20 cellular contexts compared by ENCODE assay signal in genomic region chr12:16454481-16454880, GRCh38.
DNase-seq lines count a peak whose midpoint lies in the region; ATAC-seq, FAIRE-seq and TF ChIP-seq lines count a peak whose summit lies in the region.
"Had no signal": no experiment of that assay in that cellular context is flagged by ENCODE, and none has a peak within 500 bp of the region (broad histone marks: within the 10 kb centered on the region; RNA-seq: fewer than 3 reads in every experiment).

No MANE protein-coding gene starts in this region.

- no peak overlapping the region for H2BK15ac ChIP-seq in IMR-90 (ENCODE audit: low read depth, low read length)

- H3K9me1 ChIP-seq in IMR-90 (ENCODE audit: insufficient read depth, low read length): no peaks in the 10 kb centered on the region

- CTCF ChIA-PET in IMR-90 (lab: Yijun Ruan, JAX): no interaction called here

- intact Hi-C loops in IMR-90 (cut with micrococcal nuclease): loop anchor here (10.0 kb wide), 1 partner anchor 1470 kb away; no protein-coding TSS in a partner anchor

- no peak overlapping the region for H2AK9ac ChIP-seq in IMR-90 (replicated peaks; ENCODE audit: low read depth, low read length, poor library complexity)

- H4K5ac ChIP-seq in IMR-90 (ENCODE audit: low read depth, low read length): no peak overlapping the region

- H2AK5ac ChIP-seq in IMR-90 (ENCODE audit: low read depth, low read length): no peak overlapping the region

- no peak overlapping the region for H2BK5ac ChIP-seq in IMR-90 (ENCODE audit: low read depth, low read length, poor library complexity, severe bottlenecking)

- FAIRE-seq in bronchial epithelial cell (lab: Jason Lieb, UNC): no peak
- FAIRE-seq: HTR-8/SVneo had no signal

- no peak for TF ChIP-seq POLR2A in IMR-90 (IDR thresholded peaks at IDR 0.05; ENCODE audit: low read depth, low read length)

- H4K20me1 ChIP-seq in IMR-90 (ENCODE audit: insufficient read depth, low read length): no peaks in the 10 kb centered on the region

- H4K8ac ChIP-seq in IMR-90 (ENCODE audit: low read depth in 2 of 2, low read length in 2 of 2): no peak overlapping the region

- H3K36me3 ChIP-seq in IMR-90 (ENCODE audit: control insufficient read depth, insufficient read depth, low read length): no peaks in the 10 kb centered on the region
- no peaks in the 10 kb centered on the region for H3K36me3 ChIP-seq in bronchial epithelial cell (ENCODE audit: control insufficient read depth, insufficient read depth, low read length)
- H3K36me3 ChIP-seq: SJSA1 had no signal

- no peak overlapping the region for H3K18ac ChIP-seq in IMR-90 (ENCODE audit: low read depth, low read length)

- TF ChIP-seq CTCF in IMR-90 (conservative IDR thresholded peaks at IDR 0.05; ENCODE audit: low read depth, low read length) (no peak), bronchial epithelial cell (IDR thresholded peaks at IDR 0.05; ENCODE audit: insufficient read depth, low read length, severe bottlenecking) (no peak), GM13976 (IDR thresholded peaks at IDR 0.05; ENCODE audit: borderline replicate concordance, control extremely low read depth, extremely low read depth, insufficient read depth, missing control alignments) (no peak)

- H3K4ac ChIP-seq in IMR-90 (ENCODE audit: low read depth, low read length): no peak overlapping the region

- no peaks in the 10 kb centered on the region for H3K79me1 ChIP-seq in IMR-90 (ENCODE audit: low read depth in 1 of 2, low read length in 2 of 2)

- no peaks in the 10 kb centered on the region for H3K27me3 ChIP-seq in IMR-90 (ENCODE audit: control insufficient read depth, insufficient read depth, low read length)
- no peaks in the 10 kb centered on the region for H3K27me3 ChIP-seq in bronchial epithelial cell (ENCODE audit: control insufficient read depth, insufficient read depth, low read length)
- H3K27me3 ChIP-seq: SJSA1 had no signal

- H3K27ac ChIP-seq in IMR-90 (ENCODE audit: insufficient read depth, low read length): no peak overlapping the region
- H3K27ac ChIP-seq: SJSA1 had no signal

- dilution Hi-C loops in IMR-90 (cut with HindIII; ENCODE audit: low sequenced_read_pairs, unreplicated experiment): no loop called here

- H3K14ac ChIP-seq in IMR-90 (replicated peaks; ENCODE audit: low read depth, low read length): no peak overlapping the region

- no CpG with 5 or more reads among the region's 2 CpGs for WGBS in IMR-90 (ENCODE audit: extremely low coverage in 2 of 2, insufficient read length in 1 of 2), 2 experiments

- no peak overlapping the region for H3K4me2 ChIP-seq in IMR-90 (ENCODE audit: low read depth, low read length)

- no TSS peak for BruUV-seq in IMR-90 (replicated peaks; lab: Mats Ljungman, UMichigan)

- no peaks in the 10 kb centered on the region for H3K9me3 ChIP-seq in IMR-90 (ENCODE audit: control insufficient read depth, insufficient read depth, low read length)
- H3K9me3 ChIP-seq: SJSA1 had no signal

- POLR2A ChIA-PET in IMR-90 (lab: Charles Lee; ENCODE audit: unreplicated experiment): no interaction called here

- H3K56ac ChIP-seq in IMR-90 (ENCODE audit: extremely low read depth, insufficient read depth, low read length): no peak overlapping the region

- TF ChIP-seq RAD21 in IMR-90 (IDR thresholded peaks at IDR 0.05; ENCODE audit: low read length): no peak

- peak; percentile 1 for DNase-seq in EL
- peak; percentile 51 for DNase-seq in IMR-90
- DNase-seq in bronchial epithelial cell (ENCODE audit: low read depth): peak; percentile 73
- DNase-seq in kidney tubule cell (ENCODE audit: low spot score): peak; percentile 54
- DNase-seq in GM13976 (ENCODE audit: low spot score): no peak
- DNase-seq: AML-193; CD4-positive, CD25-positive, alpha-beta regulatory T cell; DND-41; H7; KBM-7; NCI-H1092; NCI-H1694; NCI-H2107; NCI-H226; NCI-H526; OCI-M1 had no signal

- no peak overlapping the region for H2BK20ac ChIP-seq in IMR-90 (ENCODE audit: low read depth, low read length)

- H2AFZ ChIP-seq in IMR-90 (replicated peaks; ENCODE audit: low read length, poor library complexity): no peak overlapping the region

- no peak overlapping the region for H2BK120ac ChIP-seq in IMR-90 (ENCODE audit: low read depth, low read length)

- H3K23ac ChIP-seq in IMR-90 (ENCODE audit: low read depth, low read length): no peak overlapping the region

- no peak overlapping the region for H4K91ac ChIP-seq in IMR-90 (ENCODE audit: insufficient read depth, low read depth, low read length)

- in situ Hi-C loops in IMR-90 (cut with MboI; ENCODE audit: low sequenced_read_pairs): no loop called here
- in situ Hi-C loops in GM13976 (cut with MboI; ENCODE audit: low sequenced_read_pairs, unreplicated experiment): no loop called here

- no peak overlapping the region for H3K4me3 ChIP-seq in IMR-90 (ENCODE audit: insufficient read depth, low read depth, low read length)
- no peak overlapping the region for H3K4me3 ChIP-seq in bronchial epithelial cell (ENCODE audit: low read depth, low read length)
- H3K4me3 ChIP-seq: SJSA1 had no signal

- H3K9ac ChIP-seq in IMR-90 (ENCODE audit: low read depth, low read length): no peak overlapping the region

- H3K4me1 ChIP-seq in IMR-90 (ENCODE audit: control insufficient read depth, insufficient read depth, low read length): no peaks in the 10 kb centered on the region
- H3K4me1 ChIP-seq: SJSA1 had no signal

- ATAC-seq in IMR-90 (ENCODE audit: low read depth) (no peak), HG03039 (IDR thresholded peaks at IDR 0.05; ENCODE audit: unreplicated experiment) (no peak), GM21737 (IDR thresholded peaks at IDR 0.05; ENCODE audit: unreplicated experiment) (no peak)

TF ChIP-seq in IMR-90, 13 proteins besides CTCF, POLR2A, EP300 and RAD21:
- TF ChIP-seq BHLHE40 (IDR thresholded peaks at IDR 0.05; ENCODE audit: low read depth, low read length) (no peak), RCOR1 (IDR thresholded peaks at IDR 0.05; ENCODE audit: insufficient replicate concordance, low read length) (no peak), MXI1 (IDR thresholded peaks at IDR 0.05; ENCODE audit: borderline replicate concordance, low read depth, low read length) (no peak), USF2 (IDR thresholded peaks at IDR 0.05; ENCODE audit: low read depth, low read length) (no peak), MAFK (IDR thresholded peaks at IDR 0.05; ENCODE audit: low read depth, low read length) (no peak), RFX5 (IDR thresholded peaks at IDR 0.05; ENCODE audit: low read depth, low read length) (no peak), ELK1 (IDR thresholded peaks at IDR 0.05; ENCODE audit: borderline replicate concordance, low read depth, low read length) (no peak), NFE2L2 (IDR thresholded peaks at IDR 0.05; ENCODE audit: low read depth, low read length) (no peak), CHD1 (IDR thresholded peaks at IDR 0.05; ENCODE audit: low read depth, low read length) (no peak), CEBPB (IDR thresholded peaks at IDR 0.05; ENCODE audit: low read depth, low read length) (no peak)
